In genomic region chr5:53311661-53312060, GRCh38 we compare ENCODE assay signal across 24 cellular contexts.
DNase-seq lines count a peak whose midpoint lies in the region; ATAC-seq, FAIRE-seq and TF ChIP-seq lines count a peak whose summit lies in the region.
"Had no signal": no experiment of that assay in that cellular context is flagged by ENCODE, and none has a peak within 500 bp of the region (broad histone marks: within the 10 kb centered on the region; RNA-seq: fewer than 3 reads in every experiment).

No MANE protein-coding gene starts in this region.

- H3K4me1 Mint-ChIP-seq in astrocyte (ENCODE audit: low read depth, unreplicated experiment), result no peaks in the 10 kb centered on the region
- H3K4me1 Mint-ChIP-seq: B cell had no signal

- no peak overlapping the region for H3K27ac ChIP-seq in astrocyte (ENCODE audit: low read depth, low read length)
- H3K27ac ChIP-seq: BLaER1 treated with 17β-estradiol and CSF1 and Interleukin-3, amounts not matched to agents 10 nM and 100 nM; C4-2B had no signal

- no peaks in the 10 kb centered on the region for H4K20me1 ChIP-seq in astrocyte (ENCODE audit: insufficient read depth, low read length)
- H4K20me1 ChIP-seq: BLaER1 treated with 17β-estradiol and CSF1 and Interleukin-3, amounts not matched to agents 10 nM and 100 nM had no signal

- no peak overlapping the region for H3K4me3 Mint-ChIP-seq in astrocyte (ENCODE audit: unreplicated experiment)
- H3K4me3 Mint-ChIP-seq: B cell; CD4-positive, alpha-beta T cell; CD8-positive, alpha-beta T cell had no signal

- no peak overlapping the region for H3K27ac Mint-ChIP-seq in astrocyte (ENCODE audit: unreplicated experiment)
- H3K27ac Mint-ChIP-seq: B cell; CD4-positive, alpha-beta T cell; CD8-positive, alpha-beta T cell had no signal

- DNase-seq in astrocyte (ENCODE audit: low read depth) (peak; percentile 8), kidney tubule cell (ENCODE audit: low spot score) (peak; percentile 40), renal cortical epithelial cell (ENCODE audit: low read depth) (peak; percentile 68), H4 (ENCODE audit: low spot score) (no peak), epidermal melanocyte (ENCODE audit: insufficient read length, low spot score) (no peak), UCSD-AML1 (lab: John Stamatoyannopoulos, UW; ENCODE audit: unreplicated experiment) (no peak), omental fat pad (ENCODE audit: low spot score) (no peak)
- DNase-seq: 8988T; ACHN; AML-193; Caco-2; Calu3; CD4-positive, alpha-beta T cell; CD8-positive, alpha-beta T cell; DMS79 treated with DMSO at 0.1 percent for 48 hours; GF-D8 had no signal

- no peaks in the 10 kb centered on the region for H3K79me2 ChIP-seq in astrocyte (ENCODE audit: insufficient read depth, low read length)

- no peak overlapping the region for H3K4me2 ChIP-seq in astrocyte (ENCODE audit: low read length)
- H3K4me2 ChIP-seq: BLaER1 treated with 17β-estradiol and CSF1 and Interleukin-3, amounts not matched to agents 10 nM and 100 nM had no signal

- no peaks in the 10 kb centered on the region for H3K27me3 Mint-ChIP-seq in astrocyte (ENCODE audit: low read depth, unreplicated experiment)
- H3K27me3 Mint-ChIP-seq: B cell; CD4-positive, alpha-beta T cell had no signal

- peaks cover 11% of the 10 kb centered on the region for H3K9me3 Mint-ChIP-seq in astrocyte (ENCODE audit: unreplicated experiment)

- no peaks in the 10 kb centered on the region for H3K36me3 ChIP-seq in astrocyte (ENCODE audit: insufficient read depth, low read length)
- H3K36me3 ChIP-seq: BLaER1 treated with 17β-estradiol and CSF1 and Interleukin-3, amounts not matched to agents 10 nM and 100 nM had no signal

- H3K4me3 ChIP-seq in astrocyte (ENCODE audit: insufficient read depth, low read depth, low read length), result no peak overlapping the region
- H3K4me3 ChIP-seq: BLaER1 treated with 17β-estradiol and CSF1 and Interleukin-3, amounts not matched to agents 10 nM and 100 nM had no signal

- no peak for ATAC-seq in omental fat pad (ENCODE audit: low FRiP score)
- ATAC-seq: CD8-positive, alpha-beta T cell had no signal

- no peaks in the 10 kb centered on the region for H3K27me3 ChIP-seq in astrocyte (ENCODE audit: insufficient read depth, low read length)
- H3K27me3 ChIP-seq: BLaER1 treated with 17β-estradiol and CSF1 and Interleukin-3, amounts not matched to agents 10 nM and 100 nM had no signal

- no peak overlapping the region for H3K9ac ChIP-seq in astrocyte (ENCODE audit: low read length)
- H3K9ac ChIP-seq: BLaER1 treated with 17β-estradiol and CSF1 and Interleukin-3, amounts not matched to agents 10 nM and 100 nM had no signal

- H3K4me1 ChIP-seq in astrocyte (ENCODE audit: insufficient read depth, low read length), result no peaks in the 10 kb centered on the region
- H3K4me1 ChIP-seq: BLaER1 treated with 17β-estradiol and CSF1 and Interleukin-3, amounts not matched to agents 10 nM and 100 nM; Caco-2 had no signal

- no peak overlapping the region for H2AFZ ChIP-seq in astrocyte (ENCODE audit: low read depth, low read length)

- FAIRE-seq in astrocyte (lab: Jason Lieb, UNC), result no peak
- FAIRE-seq: A204.1, D721Med, G401.6, GM12891, GM19239 had no signal

- TF ChIP-seq CTCF in astrocyte (IDR thresholded peaks at IDR 0.05; ENCODE audit: insufficient read depth, low read depth, low read length) (no peak), omental fat pad (IDR thresholded peaks at IDR 0.05) (no peak)

- H3K36me3 Mint-ChIP-seq in astrocyte (ENCODE audit: low read depth, unreplicated experiment), result no peaks in the 10 kb centered on the region
- H3K36me3 Mint-ChIP-seq: CD8-positive, alpha-beta T cell had no signal

- H3K9me3 ChIP-seq in astrocyte (ENCODE audit: insufficient read depth, low read depth, low read length), result no peaks in the 10 kb centered on the region
- H3K9me3 ChIP-seq: Caco-2 had no signal

Comparison
In these comparisons a context has a peak if more than half of its experiments do, and no peak if none do; other contexts are left out.
1. DNase-seq: peak in astrocyte (single experiment), kidney tubule cell (single experiment) and renal cortical epithelial cell (single experiment); none in H4 (single experiment), epidermal melanocyte (single experiment), UCSD-AML1 (single experiment) and omental fat pad (single experiment).